In the genomic region with DNA sequence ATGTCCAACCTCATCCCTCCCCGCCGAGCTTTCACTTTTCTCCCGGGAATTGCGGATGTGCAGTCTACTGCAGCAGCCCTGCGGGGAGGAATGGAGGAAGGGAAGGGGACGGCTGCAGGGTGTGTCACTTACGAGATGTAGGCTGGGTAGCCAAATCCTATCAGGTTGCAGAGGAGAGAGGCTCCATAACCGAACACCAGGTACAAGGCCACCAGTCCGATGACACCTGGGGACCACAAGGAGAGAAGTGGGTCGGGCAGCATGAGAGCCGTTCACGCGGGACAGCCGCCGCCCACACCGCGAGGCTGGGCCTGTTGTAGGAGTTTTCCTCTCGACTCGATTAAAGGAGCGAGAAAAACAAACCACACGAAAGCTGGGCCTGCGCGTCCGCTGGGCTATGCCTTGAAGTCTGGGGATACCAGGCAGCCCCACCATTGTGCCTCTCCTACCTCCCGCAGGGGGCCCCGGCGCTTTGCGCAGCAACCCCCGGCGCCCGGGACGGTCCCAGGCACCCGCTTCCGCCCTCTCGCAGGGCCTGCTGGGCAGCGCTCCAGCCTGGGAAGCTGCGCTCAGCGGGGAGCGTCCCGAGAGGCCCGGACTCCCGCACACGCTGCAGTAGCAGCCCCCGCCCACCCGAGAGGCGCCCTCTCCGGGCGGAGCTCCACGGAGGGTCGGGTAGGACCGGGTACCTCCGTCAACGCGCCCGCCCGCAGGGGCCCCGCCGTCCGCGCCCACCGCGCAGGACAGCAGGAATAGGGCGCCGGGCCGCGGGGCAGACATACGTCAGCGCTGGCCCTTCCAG, we compare ENCODE assay signal across 1 cellular context.
TF ChIP-seq lines count a peak whose summit lies in the region.

No MANE protein-coding gene starts in this region.

TF ChIP-seq in HEK293, 187 proteins besides CTCF, POLR2A, EP300 and RAD21 (continued from another document and continues in another):
- TF ChIP-seq ZFHX2 (tag by site-specific recombination; conservative IDR thresholded peaks at IDR 0.05) (peak; percentile 65), ZNF155 (tag by site-specific recombination; IDR thresholded peaks at IDR 0.05) (no peak), EGR2 (tag by site-specific recombination; IDR thresholded peaks at IDR 0.05; ENCODE audit: low read depth) (peak; percentile 35; the same call in 1 of the 2 replicates), ZIC2 (tag by site-specific recombination; IDR thresholded peaks at IDR 0.05) (peak; percentile 98), ZNF366 (tag by site-specific recombination; conservative IDR thresholded peaks at IDR 0.05) (peak; percentile 73; the same call in 1 of the 2 replicates), ZSCAN16 (tag by site-specific recombination; IDR thresholded peaks at IDR 0.05) (no peak), WT1 (tag by site-specific recombination; IDR thresholded peaks at IDR 0.05) (no peak), ZNF202 (tag by site-specific recombination; IDR thresholded peaks at IDR 0.05; ENCODE audit: borderline replicate concordance) (no peak), OVOL3 (tag by site-specific recombination; IDR thresholded peaks at IDR 0.05) (0 out of 2 replicates have a peak, but pooled peaks have one; percentile 26), ZEB2 (tag by site-specific recombination; IDR thresholded peaks at IDR 0.05) (peak; percentile 78), ZNF24 (tag by site-specific recombination; IDR thresholded peaks at IDR 0.05) (no peak), SCRT2 (tag by site-specific recombination; IDR thresholded peaks at IDR 0.05) (no peak), ZNF629 (tag by site-specific recombination; IDR thresholded peaks at IDR 0.05) (peak; percentile 32), MEIS1 (CRISPR knock-in tag; IDR thresholded peaks at IDR 0.05; ENCODE audit: borderline replicate concordance) (no peak), ZNF423 (tag by site-specific recombination; IDR thresholded peaks at IDR 0.05) (peak; percentile 96), ZNF184 (tag by site-specific recombination; IDR thresholded peaks at IDR 0.05) (0 out of 2 replicates have a peak, but pooled peaks have one; percentile 25), ZNF76 (tag by site-specific recombination; IDR thresholded peaks at IDR 0.05; ENCODE audit: borderline replicate concordance, low read depth) (peak; percentile 93), KLF10 (tag by site-specific recombination; IDR thresholded peaks at IDR 0.05) (0 out of 2 replicates have a peak, but pooled peaks have one; percentile 34), ZXDB (tag by site-specific recombination; IDR thresholded peaks at IDR 0.05) (peak; percentile 64; the same call in 1 of the 2 replicates), KLF9 (tag by site-specific recombination; IDR thresholded peaks at IDR 0.05; ENCODE audit: low read depth) (peak; percentile 69), SP3 (tag by site-specific recombination; IDR thresholded peaks at IDR 0.05) (peak; percentile 66), ZNF623 (tag by site-specific recombination; IDR thresholded peaks at IDR 0.05) (no peak), ZNF394 (tag by site-specific recombination; IDR thresholded peaks at IDR 0.05; ENCODE audit: borderline replicate concordance) (peak; percentile 55; the same call in 1 of the 2 replicates), RBAK (tag by site-specific recombination; IDR thresholded peaks at IDR 0.05) (no peak), ZNF585B (tag by site-specific recombination; IDR thresholded peaks at IDR 0.05) (no peak), ZBTB8A (tag by site-specific recombination; IDR thresholded peaks at IDR 0.05) (peak; percentile 98), ZNF658 (tag by site-specific recombination; IDR thresholded peaks at IDR 0.05) (no peak), ZNF174 (tag by site-specific recombination; IDR thresholded peaks at IDR 0.05) (no peak), ZNF701 (tag by site-specific recombination; IDR thresholded peaks at IDR 0.05) (no peak), IKZF3 (tag by site-specific recombination; IDR thresholded peaks at IDR 0.05) (peak; percentile 84), ZNF311 (tag by site-specific recombination; IDR thresholded peaks at IDR 0.05; ENCODE audit: borderline replicate concordance) (no peak), ZNF239 (tag by site-specific recombination; IDR thresholded peaks at IDR 0.05) (no peak), ZNF112 (tag by site-specific recombination; IDR thresholded peaks at IDR 0.05) (no peak), ZNF324 (tag by site-specific recombination; IDR thresholded peaks at IDR 0.05) (no peak), ZNF792 (tag by site-specific recombination; IDR thresholded peaks at IDR 0.05) (no peak), ZBTB17 (tag by site-specific recombination; IDR thresholded peaks at IDR 0.05) (peak; percentile 86)
- TF ChIP-seq, protein P1, sequence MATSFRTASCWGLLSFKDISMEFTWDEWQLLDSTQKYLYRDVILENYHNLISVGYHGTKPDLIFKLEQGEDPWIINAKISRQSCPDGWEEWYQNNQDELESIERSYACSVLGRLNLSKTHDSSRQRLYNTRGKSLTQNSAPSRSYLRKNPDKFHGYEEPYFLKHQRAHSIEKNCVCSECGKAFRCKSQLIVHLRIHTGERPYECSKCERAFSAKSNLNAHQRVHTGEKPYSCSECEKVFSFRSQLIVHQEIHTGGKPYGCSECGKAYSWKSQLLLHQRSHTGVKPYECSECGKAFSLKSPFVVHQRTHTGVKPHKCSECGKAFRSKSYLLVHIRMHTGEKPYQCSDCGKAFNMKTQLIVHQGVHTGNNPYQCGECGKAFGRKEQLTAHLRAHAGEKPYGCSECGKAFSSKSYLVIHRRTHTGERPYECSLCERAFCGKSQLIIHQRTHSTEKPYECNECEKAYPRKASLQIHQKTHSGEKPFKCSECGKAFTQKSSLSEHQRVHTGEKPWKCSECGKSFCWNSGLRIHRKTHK (tag by site-specific recombination; IDR thresholded peaks at IDR 0.05): no peak
- TF ChIP-seq, protein P2, sequence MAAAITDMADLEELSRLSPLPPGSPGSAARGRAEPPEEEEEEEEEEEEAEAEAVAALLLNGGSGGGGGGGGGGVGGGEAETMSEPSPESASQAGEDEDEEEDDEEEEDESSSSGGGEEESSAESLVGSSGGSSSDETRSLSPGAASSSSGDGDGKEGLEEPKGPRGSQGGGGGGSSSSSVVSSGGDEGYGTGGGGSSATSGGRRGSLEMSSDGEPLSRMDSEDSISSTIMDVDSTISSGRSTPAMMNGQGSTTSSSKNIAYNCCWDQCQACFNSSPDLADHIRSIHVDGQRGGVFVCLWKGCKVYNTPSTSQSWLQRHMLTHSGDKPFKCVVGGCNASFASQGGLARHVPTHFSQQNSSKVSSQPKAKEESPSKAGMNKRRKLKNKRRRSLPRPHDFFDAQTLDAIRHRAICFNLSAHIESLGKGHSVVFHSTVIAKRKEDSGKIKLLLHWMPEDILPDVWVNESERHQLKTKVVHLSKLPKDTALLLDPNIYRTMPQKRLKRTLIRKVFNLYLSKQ (tag by site-specific recombination; IDR thresholded peaks at IDR 0.05; ENCODE audit: borderline replicate concordance): no peak
- TF ChIP-seq, protein P3, sequence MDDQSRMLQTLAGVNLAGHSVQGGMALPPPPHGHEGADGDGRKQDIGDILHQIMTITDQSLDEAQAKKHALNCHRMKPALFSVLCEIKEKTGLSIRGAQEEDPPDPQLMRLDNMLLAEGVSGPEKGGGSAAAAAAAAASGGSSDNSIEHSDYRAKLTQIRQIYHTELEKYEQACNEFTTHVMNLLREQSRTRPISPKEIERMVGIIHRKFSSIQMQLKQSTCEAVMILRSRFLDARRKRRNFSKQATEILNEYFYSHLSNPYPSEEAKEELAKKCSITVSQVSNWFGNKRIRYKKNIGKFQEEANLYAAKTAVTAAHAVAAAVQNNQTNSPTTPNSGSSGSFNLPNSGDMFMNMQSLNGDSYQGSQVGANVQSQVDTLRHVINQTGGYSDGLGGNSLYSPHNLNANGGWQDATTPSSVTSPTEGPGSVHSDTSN (CRISPR knock-in tag; IDR thresholded peaks at IDR 0.05): no peak
- TF ChIP-seq, protein P4, sequence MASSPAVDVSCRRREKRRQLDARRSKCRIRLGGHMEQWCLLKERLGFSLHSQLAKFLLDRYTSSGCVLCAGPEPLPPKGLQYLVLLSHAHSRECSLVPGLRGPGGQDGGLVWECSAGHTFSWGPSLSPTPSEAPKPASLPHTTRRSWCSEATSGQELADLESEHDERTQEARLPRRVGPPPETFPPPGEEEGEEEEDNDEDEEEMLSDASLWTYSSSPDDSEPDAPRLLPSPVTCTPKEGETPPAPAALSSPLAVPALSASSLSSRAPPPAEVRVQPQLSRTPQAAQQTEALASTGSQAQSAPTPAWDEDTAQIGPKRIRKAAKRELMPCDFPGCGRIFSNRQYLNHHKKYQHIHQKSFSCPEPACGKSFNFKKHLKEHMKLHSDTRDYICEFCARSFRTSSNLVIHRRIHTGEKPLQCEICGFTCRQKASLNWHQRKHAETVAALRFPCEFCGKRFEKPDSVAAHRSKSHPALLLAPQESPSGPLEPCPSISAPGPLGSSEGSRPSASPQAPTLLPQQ (tag by site-specific recombination; IDR thresholded peaks at IDR 0.05): 0 out of 2 replicates have a peak, but pooled peaks have one; percentile 51
- TF ChIP-seq, protein P5, sequence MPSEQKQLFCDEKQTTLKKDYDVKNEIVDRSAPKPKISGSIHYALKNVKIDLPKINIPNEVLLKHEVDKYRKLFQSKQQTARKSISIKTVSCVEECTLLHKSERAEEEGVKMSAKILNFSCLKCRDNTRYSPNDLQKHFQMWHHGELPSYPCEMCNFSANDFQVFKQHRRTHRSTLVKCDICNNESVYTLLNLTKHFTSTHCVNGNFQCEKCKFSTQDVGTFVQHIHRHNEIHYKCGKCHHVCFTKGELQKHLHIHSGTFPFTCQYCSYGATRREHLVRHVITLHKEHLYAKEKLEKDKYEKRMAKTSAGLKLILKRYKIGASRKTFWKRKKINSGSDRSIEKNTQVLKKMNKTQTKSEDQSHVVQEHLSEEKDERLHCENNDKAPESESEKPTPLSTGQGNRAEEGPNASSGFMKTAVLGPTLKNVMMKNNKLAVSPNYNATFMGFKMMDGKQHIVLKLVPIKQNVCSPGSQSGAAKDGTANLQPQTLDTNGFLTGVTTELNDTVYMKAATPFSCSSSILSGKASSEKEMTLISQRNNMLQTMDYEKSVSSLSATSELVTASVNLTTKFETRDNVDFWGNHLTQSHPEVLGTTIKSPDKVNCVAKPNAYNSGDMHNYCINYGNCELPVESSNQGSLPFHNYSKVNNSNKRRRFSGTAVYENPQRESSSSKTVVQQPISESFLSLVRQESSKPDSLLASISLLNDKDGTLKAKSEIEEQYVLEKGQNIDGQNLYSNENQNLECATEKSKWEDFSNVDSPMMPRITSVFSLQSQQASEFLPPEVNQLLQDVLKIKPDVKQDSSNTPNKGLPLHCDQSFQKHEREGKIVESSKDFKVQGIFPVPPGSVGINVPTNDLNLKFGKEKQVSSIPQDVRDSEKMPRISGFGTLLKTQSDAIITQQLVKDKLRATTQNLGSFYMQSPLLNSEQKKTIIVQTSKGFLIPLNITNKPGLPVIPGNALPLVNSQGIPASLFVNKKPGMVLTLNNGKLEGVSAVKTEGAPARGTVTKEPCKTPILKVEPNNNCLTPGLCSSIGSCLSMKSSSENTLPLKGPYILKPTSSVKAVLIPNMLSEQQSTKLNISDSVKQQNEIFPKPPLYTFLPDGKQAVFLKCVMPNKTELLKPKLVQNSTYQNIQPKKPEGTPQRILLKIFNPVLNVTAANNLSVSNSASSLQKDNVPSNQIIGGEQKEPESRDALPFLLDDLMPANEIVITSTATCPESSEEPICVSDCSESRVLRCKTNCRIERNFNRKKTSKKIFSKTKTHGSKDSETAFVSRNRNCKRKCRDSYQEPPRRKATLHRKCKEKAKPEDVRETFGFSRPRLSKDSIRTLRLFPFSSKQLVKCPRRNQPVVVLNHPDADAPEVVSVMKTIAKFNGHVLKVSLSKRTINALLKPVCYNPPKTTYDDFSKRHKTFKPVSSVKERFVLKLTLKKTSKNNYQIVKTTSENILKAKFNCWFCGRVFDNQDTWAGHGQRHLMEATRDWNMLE (tag by site-specific recombination; conservative IDR thresholded peaks at IDR 0.05; ENCODE audit: low read depth): no peak
- TF ChIP-seq, protein P6, sequence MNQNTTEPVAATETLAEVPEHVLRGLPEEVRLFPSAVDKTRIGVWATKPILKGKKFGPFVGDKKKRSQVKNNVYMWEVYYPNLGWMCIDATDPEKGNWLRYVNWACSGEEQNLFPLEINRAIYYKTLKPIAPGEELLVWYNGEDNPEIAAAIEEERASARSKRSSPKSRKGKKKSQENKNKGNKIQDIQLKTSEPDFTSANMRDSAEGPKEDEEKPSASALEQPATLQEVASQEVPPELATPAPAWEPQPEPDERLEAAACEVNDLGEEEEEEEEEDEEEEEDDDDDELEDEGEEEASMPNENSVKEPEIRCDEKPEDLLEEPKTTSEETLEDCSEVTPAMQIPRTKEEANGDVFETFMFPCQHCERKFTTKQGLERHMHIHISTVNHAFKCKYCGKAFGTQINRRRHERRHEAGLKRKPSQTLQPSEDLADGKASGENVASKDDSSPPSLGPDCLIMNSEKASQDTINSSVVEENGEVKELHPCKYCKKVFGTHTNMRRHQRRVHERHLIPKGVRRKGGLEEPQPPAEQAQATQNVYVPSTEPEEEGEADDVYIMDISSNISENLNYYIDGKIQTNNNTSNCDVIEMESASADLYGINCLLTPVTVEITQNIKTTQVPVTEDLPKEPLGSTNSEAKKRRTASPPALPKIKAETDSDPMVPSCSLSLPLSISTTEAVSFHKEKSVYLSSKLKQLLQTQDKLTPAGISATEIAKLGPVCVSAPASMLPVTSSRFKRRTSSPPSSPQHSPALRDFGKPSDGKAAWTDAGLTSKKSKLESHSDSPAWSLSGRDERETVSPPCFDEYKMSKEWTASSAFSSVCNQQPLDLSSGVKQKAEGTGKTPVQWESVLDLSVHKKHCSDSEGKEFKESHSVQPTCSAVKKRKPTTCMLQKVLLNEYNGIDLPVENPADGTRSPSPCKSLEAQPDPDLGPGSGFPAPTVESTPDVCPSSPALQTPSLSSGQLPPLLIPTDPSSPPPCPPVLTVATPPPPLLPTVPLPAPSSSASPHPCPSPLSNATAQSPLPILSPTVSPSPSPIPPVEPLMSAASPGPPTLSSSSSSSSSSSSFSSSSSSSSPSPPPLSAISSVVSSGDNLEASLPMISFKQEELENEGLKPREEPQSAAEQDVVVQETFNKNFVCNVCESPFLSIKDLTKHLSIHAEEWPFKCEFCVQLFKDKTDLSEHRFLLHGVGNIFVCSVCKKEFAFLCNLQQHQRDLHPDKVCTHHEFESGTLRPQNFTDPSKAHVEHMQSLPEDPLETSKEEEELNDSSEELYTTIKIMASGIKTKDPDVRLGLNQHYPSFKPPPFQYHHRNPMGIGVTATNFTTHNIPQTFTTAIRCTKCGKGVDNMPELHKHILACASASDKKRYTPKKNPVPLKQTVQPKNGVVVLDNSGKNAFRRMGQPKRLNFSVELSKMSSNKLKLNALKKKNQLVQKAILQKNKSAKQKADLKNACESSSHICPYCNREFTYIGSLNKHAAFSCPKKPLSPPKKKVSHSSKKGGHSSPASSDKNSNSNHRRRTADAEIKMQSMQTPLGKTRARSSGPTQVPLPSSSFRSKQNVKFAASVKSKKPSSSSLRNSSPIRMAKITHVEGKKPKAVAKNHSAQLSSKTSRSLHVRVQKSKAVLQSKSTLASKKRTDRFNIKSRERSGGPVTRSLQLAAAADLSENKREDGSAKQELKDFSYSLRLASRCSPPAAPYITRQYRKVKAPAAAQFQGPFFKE (tag by site-specific recombination; IDR thresholded peaks at IDR 0.05; ENCODE audit: borderline replicate concordance): no peak
- TF ChIP-seq, protein P7, sequence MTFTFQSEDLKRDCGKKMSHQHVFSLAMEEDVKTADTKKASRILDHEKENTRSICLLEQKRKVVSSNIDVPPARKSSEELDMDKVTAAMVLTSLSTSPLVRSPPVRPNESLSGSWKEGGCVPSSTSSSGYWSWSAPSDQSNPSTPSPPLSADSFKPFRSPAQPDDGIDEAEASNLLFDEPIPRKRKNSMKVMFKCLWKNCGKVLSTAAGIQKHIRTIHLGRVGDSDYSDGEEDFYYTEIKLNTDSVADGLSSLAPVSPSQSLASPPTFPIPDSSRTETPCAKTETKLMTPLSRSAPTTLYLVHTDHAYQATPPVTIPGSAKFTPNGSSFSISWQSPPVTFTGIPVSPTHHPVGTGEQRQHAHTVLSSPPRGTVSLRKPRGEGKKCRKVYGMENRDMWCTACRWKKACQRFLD (tag by site-specific recombination; IDR thresholded peaks at IDR 0.05): no peak
